Comparison of ENCODE assay signal across 11 cellular contexts in the genomic region with DNA sequence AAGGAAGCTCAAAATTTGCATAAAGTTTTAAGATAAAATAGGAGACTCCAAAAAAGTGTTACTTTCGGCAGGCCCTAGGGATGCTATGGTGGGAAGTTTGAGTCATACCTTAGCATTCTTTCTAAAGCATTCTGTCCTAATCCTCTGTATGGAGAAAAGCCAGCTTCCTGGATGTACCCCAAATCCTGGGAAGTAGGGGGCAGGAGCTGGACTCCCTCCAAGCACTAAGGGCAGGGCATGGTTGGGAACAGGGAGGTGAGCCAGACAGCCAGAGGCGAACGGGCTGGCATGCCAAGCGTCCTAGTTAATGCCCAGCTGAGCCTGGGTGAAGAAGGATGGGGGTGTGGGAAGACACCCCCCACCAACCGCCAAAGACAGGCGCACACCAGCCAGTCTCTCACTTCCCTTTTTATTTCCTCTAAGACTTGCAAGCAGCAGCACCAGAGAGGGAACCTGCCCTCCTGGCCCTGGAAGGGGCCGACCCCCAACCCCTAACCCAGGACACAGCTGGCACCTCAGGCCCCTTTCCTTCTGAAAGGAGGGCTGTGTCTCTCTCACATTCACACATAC. TPM values are rescaled to one million over a fixed set of nuclear protein-coding genes. Genes with fewer than 3 reads are reported as not detected.
DNase-seq lines count a peak whose midpoint lies in the region; ATAC-seq and TF ChIP-seq lines count a peak whose summit lies in the region.
"Had no signal": no experiment of that assay in that cellular context is flagged by ENCODE, and none has a peak within 500 bp of the region (broad histone marks: within the 10 kb centered on the region; RNA-seq: fewer than 3 reads in every experiment).

No MANE protein-coding gene starts in this region.

- no peak for TF ChIP-seq POLR2A in Peyer's patch (IDR thresholded peaks at IDR 0.05)

- in situ Hi-C loops in HAP-1 (cut with MboI; ENCODE audit: low sequenced_read_pairs), result no loop called here

- H3K27me3 ChIP-seq in Peyer's patch (no peaks in the 10 kb centered on the region), HAP-1 (ENCODE audit: low read depth) (no peaks in the 10 kb centered on the region)

- ATAC-seq in HG03139 (IDR thresholded peaks at IDR 0.05; ENCODE audit: unreplicated experiment), result peak; percentile 44
- ATAC-seq: Panc1 had no signal

- DNase-seq in GDM1 (lab: John Stamatoyannopoulos, UW), result peak; percentile 70
- peak; percentile 75 for DNase-seq in GM20000 (ENCODE audit: low spot score)
- peak in 2 of 3 donors; percentile 50 to 53 for DNase-seq in Peyer's patch
- no peak for DNase-seq in stimulated activated CD4-positive, alpha-beta T cell treated with anti-CD3 and anti-CD28 coated beads, Interleukin-2, amount 100 ng/mL, for 48 hours
- DNase-seq in HAP-1 (ENCODE audit: low spot score in 2 of 2), result no peak
- no peak for DNase-seq in stimulated activated CD4-positive, alpha-beta T cell treated with anti-CD3 and anti-CD28 coated beads, Interleukin-2, amount 100 ng/mL, for 24 hours
- DNase-seq in HUDEP-2 (lab: John Stamatoyannopoulos, UW; ENCODE audit: unreplicated experiment in 76 of 76), result no peak
- DNase-seq: IMR-90 had no signal

- no peak overlapping the region for H3K27ac ChIP-seq in Peyer's patch

- peaks cover 0 to 19% (median 10%) of the 10 kb centered on the region in 4 donors for H3K4me1 ChIP-seq in Peyer's patch
- H3K4me1 ChIP-seq in HAP-1, result no peaks in the 10 kb centered on the region

- H3K9me3 ChIP-seq in Peyer's patch (no peaks in the 10 kb centered on the region), HAP-1 (no peaks in the 10 kb centered on the region)

- TF ChIP-seq CTCF in GM20000 (IDR thresholded peaks at IDR 0.05; ENCODE audit: extremely low read depth, missing control alignments) (no peak), Peyer's patch (IDR thresholded peaks at IDR 0.05) (no peak)

- H3K36me3 ChIP-seq in Peyer's patch (peaks cover 0 to 21% (median 0%) of the 10 kb centered on the region in 3 donors), HAP-1 (replicated peaks) (peaks cover 43% of the 10 kb centered on the region)

- no peak overlapping the region for H3K4me3 ChIP-seq in Peyer's patch
- H3K4me3 ChIP-seq in HAP-1, result no peak overlapping the region

RNA-seq across cellular contexts. Expression of a gene that starts 23.9 kb away (rescaled TPM):
- 1 to 10 TPM in 1 of 4 donors, not detected in 3; 1.2 TPM for total RNA-seq in Peyer's patch
- total RNA-seq: IMR-90 had no signal

RNA-seq across cellular contexts. Expression of a gene that starts 31.3 kb away (rescaled TPM):
- 10 to 100 TPM in 3 of 4 donors, 1 to 10 TPM in 1; 4.6 to 19.0 (median 11.2) TPM for total RNA-seq in Peyer's patch

RNA-seq across cellular contexts. Expression of a gene that starts 46.3 kb away (rescaled TPM):
- total RNA-seq in Peyer's patch, result 10 to 100 TPM; 16.8 to 39.6 (median 19.6) TPM

RNA-seq across cellular contexts. Expression of a gene that starts 53.2 kb away (rescaled TPM):
- not detected for total RNA-seq in Peyer's patch
- total RNA-seq: IMR-90, liver had no signal

RNA-seq across cellular contexts. Expression of a gene that starts 57.3 kb away (rescaled TPM):
- 10 to 100 TPM in 3 of 4 donors, 1 to 10 TPM in 1; 5.1 to 38.8 (median 17.6) TPM for total RNA-seq in Peyer's patch

Comparison
In these comparisons a context has a peak if more than half of its experiments do, and no peak if none do; other contexts are left out.
1. DNase-seq: peak in GDM1 (single experiment), GM20000 (single experiment) and Peyer's patch (2 of 3); none in stimulated activated CD4-positive, alpha-beta T cell treated with anti-CD3 and anti-CD28 coated beads, Interleukin-2, amount 100 ng/mL, for 48 hours (0 of 2), HAP-1 (0 of 2), stimulated activated CD4-positive, alpha-beta T cell treated with anti-CD3 and anti-CD28 coated beads, Interleukin-2, amount 100 ng/mL, for 24 hours (0 of 2) and HUDEP-2 (0 of 76).